In genomic region chr4:120071192-120071795, GRCh38 we compare ENCODE assay signal across 8 cellular contexts. TPM values are rescaled to one million over a fixed set of nuclear protein-coding genes. Genes with fewer than 3 reads are reported as not detected.
DNase-seq lines count a peak whose midpoint lies in the region; ATAC-seq, FAIRE-seq and TF ChIP-seq lines count a peak whose summit lies in the region.

No MANE protein-coding gene starts in this region.

- no peak overlapping the region for H2AFZ ChIP-seq in PC-3 (ENCODE audit: low read length)
- H2AFZ ChIP-seq in K562 (ENCODE audit: low read depth, low read length), result peak overlapping the region; percentile 34; the same call in 1 of the 2 replicates

- intact Hi-C loops in PC-3 (cut with micrococcal nuclease) (loop anchor here (2.0 to 10.0 kb wide), 5 partner anchors 86 to 1181 kb away; no protein-coding TSS in a partner anchor), K562 (cut with micrococcal nuclease) (loop anchor here (1.0 to 10.0 kb wide), 3 partner anchors 1025 to 1656 kb away; no protein-coding TSS in a partner anchor)

- no peaks in the 10 kb centered on the region for H3K9me2 ChIP-seq in PC-3 (replicated peaks; ENCODE audit: low read length)

- H3K27ac ChIP-seq in PC-3 (ENCODE audit: low read length), result no peak overlapping the region
- H3K27ac ChIP-seq in K562 (ENCODE audit: extremely low read depth, low read depth, low read length), result no peak overlapping the region

- H3K9ac ChIP-seq in PC-3 (ENCODE audit: low read length) (no peak overlapping the region), K562 (ENCODE audit: insufficient read depth in 1 of 2, low read depth in 2 of 2, low read length in 2 of 2) (no peak overlapping the region)

- no peaks in the 10 kb centered on the region for H3K27me3 ChIP-seq in PC-3 (ENCODE audit: low read length)
- no peaks in the 10 kb centered on the region for H3K27me3 ChIP-seq in K562 (ENCODE audit: control insufficient read depth in 2 of 2, insufficient read depth in 2 of 2, low read length in 2 of 2)

- no peak for TF ChIP-seq POLR2A in K562 (conservative IDR thresholded peaks at IDR 0.05)

- TF ChIP-seq RAD21 in K562 (CRISPR knock-in tag; conservative IDR thresholded peaks at IDR 0.05 in 1 of 2, IDR thresholded peaks at IDR 0.05 in 1 of 2), result peak; percentile 63 to 64

- ATAC-seq in HG03558 (IDR thresholded peaks at IDR 0.05; ENCODE audit: extremely low read depth, unreplicated experiment) (peak; percentile 13), PC-3 (no peak), K562 (no peak)

- no peak for TF ChIP-seq EP300 in K562 (IDR thresholded peaks at IDR 0.05; ENCODE audit: low read length)

- H3K4me2 ChIP-seq in PC-3 (ENCODE audit: low read length) (no peak overlapping the region), K562 (ENCODE audit: insufficient read depth, low read length) (no peak overlapping the region)

- peak; percentile 73 for TF ChIP-seq CTCF in PC-3 (conservative IDR thresholded peaks at IDR 0.05; ENCODE audit: low read depth, low read length)
- TF ChIP-seq CTCF in K562 (IDR thresholded peaks at IDR 0.05 in 2 of 3, conservative IDR thresholded peaks at IDR 0.05 in 1 of 3; ENCODE audit: insufficient read depth in 2 of 3, low read depth in 1 of 3, low read length in 3 of 3), result peak; percentile 28 to 69 (median 41); a peak in 4 of 6 replicates

- H3K9me3 ChIP-seq in PC-3 (ENCODE audit: low read length), result no peaks in the 10 kb centered on the region
- no peaks in the 10 kb centered on the region for H3K9me3 ChIP-seq in K562 (replicated peaks; ENCODE audit: control insufficient read depth, insufficient read depth, low read depth, low read length)

- in situ Hi-C loops in K562 (cut with MboI), result no loop called here

- H3K4me1 ChIP-seq in PC-3 (ENCODE audit: insufficient read depth, low read length), result peaks cover 18% of the 10 kb centered on the region
- H3K4me1 ChIP-seq in K562 (replicated peaks in 1 of 2; ENCODE audit: control insufficient read depth in 2 of 2, insufficient read depth in 2 of 2, low read length in 2 of 2), result peaks cover 3 to 13% of the 10 kb centered on the region in 2 experiments; a peak in 3 of 5 replicates

- FAIRE-seq in K562 (lab: Jason Lieb, UNC), result peak; percentile 59

- WGBS in K562 (ENCODE audit: insufficient coverage, low coverage, missing lambda C conversion rate), result 28% methylated on average over 11 of the region's 11 CpGs

- H3K36me3 ChIP-seq in PC-3 (ENCODE audit: low read depth, low read length), result no peaks in the 10 kb centered on the region
- no peaks in the 10 kb centered on the region for H3K36me3 ChIP-seq in K562 (ENCODE audit: control insufficient read depth, insufficient read depth, low read length)

- BruUV-seq in PC-3 (replicated peaks; lab: Mats Ljungman, UMichigan) (no TSS peak), K562 (replicated peaks; lab: Mats Ljungman, UMichigan) (no TSS peak)

- H3K9me1 ChIP-seq in K562 (ENCODE audit: control insufficient read depth, insufficient read depth, low read length), result no peaks in the 10 kb centered on the region

- POLR2A ChIA-PET in PC-3 (lab: Charles Lee; ENCODE audit: unreplicated experiment) (no interaction called here), K562 (lab: Yijun Ruan, JAX) (no interaction called here)

- H3K79me2 ChIP-seq in PC-3 (ENCODE audit: low read length) (peaks cover 12% of the 10 kb centered on the region), K562 (ENCODE audit: control insufficient read depth, insufficient read depth, low read length) (peaks cover 31% of the 10 kb centered on the region)

- H4K20me1 ChIP-seq in PC-3 (ENCODE audit: low read length), result no peaks in the 10 kb centered on the region
- no peaks in the 10 kb centered on the region for H4K20me1 ChIP-seq in K562 (replicated peaks; ENCODE audit: control insufficient read depth, insufficient read depth, low read length)

- CTCF ChIA-PET in PC-3 (lab: Charles Lee), result no interaction called here
- CTCF ChIA-PET in K562 (lab: Yijun Ruan, JAX; ENCODE audit: low intra/inter-chr PET ratio), result interaction anchor here (0.7 to 1.3 kb wide), 7 partner anchors 85 to 1656 kb away, joined by 3 to 5 read pairs (median 4); no protein-coding TSS in a partner anchor

- DNase-seq in NCI-H524 (lab: John Stamatoyannopoulos, UW), result peak; percentile 11 to 51
- DNase-seq in NCI-H524 treated with DMSO at 0.1 percent for 48 hours (lab: John Stamatoyannopoulos, UW), result no peak
- peak; percentile 70 for DNase-seq in PC-3
- peak; percentile 19 to 79 (median 30) for DNase-seq in K562 (ENCODE audit: extremely low read depth in 1 of 4, low spot score in 3 of 4)
- peak; percentile 60 for DNase-seq in kidney tubule cell (ENCODE audit: low spot score)
- peak in 5 of 6 experiments; percentile 14 to 45 (median 37) for DNase-seq in stimulated activated naive CD4-positive, alpha-beta T cell (lab: John Stamatoyannopoulos, UW)
- no peak for DNase-seq in foreskin melanocyte

- H3F3A ChIP-seq in PC-3 (ENCODE audit: low read length, unreplicated experiment), result no peaks in the 10 kb centered on the region

- no peak overlapping the region for H3K4me3 ChIP-seq in PC-3 (ENCODE audit: low read length)
- H3K4me3 ChIP-seq in K562, result no peak overlapping the region

TF ChIP-seq in K562, 482 proteins besides CTCF, POLR2A, EP300 and RAD21:
- TF ChIP-seq SMC3 (conservative IDR thresholded peaks at IDR 0.05; ENCODE audit: insufficient read depth, low read depth, low read length), result 0 out of 2 replicates have a peak, but pooled peaks have one; percentile 10
- TF ChIP-seq ZNF586 (CRISPR knock-in tag; conservative IDR thresholded peaks at IDR 0.05), result no peak
TF ChIP-seq in K562: peak in this region for 1.

RNA-seq across cellular contexts. Expression of gene MAD2L1, which starts 4.6 kb away (rescaled TPM):
- 53.9 and 76.6 TPM in 2 replicates for total RNA-seq in PC-3 (2014; rRNA removed)
- total RNA-seq in K562 (2011; cell fraction: chromatin; rRNA removed; ENCODE audit: low replicate concordance), result 24.4 and 36.0 TPM in 2 replicates
- 30.1 and 33.0 TPM in 2 replicates for total RNA-seq in K562 (2011; cell fraction: nucleolus; rRNA removed)
- 34.8 and 42.7 TPM in 2 replicates for total RNA-seq in K562 (2011; cell fraction: nucleoplasm; rRNA removed)
- total RNA-seq in K562 (2014; rRNA removed), result 112 and 129 TPM in 2 replicates
- 164 and 178 TPM in 2 replicates for total RNA-seq in K562 (2014; rRNA removed; fragmentation: Illumina TruSeq; extraction: Trizol)
- total RNA-seq in K562 (2015; rRNA removed; fragmentation: Illumina TruSeq; extraction: Trizol), result 110 and 115 TPM in 2 replicates
- total RNA-seq in K562 (2021), result 98.5 and 103 TPM in 2 replicates
- polyA plus RNA-seq in K562 (2011; rRNA removed), result 161 and 193 TPM in 2 replicates
- 73.3 and 97.3 TPM in 2 replicates for polyA plus RNA-seq in K562 (2011; cell fraction: cytosol; rRNA removed)
- polyA plus RNA-seq in K562 (2011; cell fraction: nucleus; rRNA removed), result 75.5 and 111 TPM in 2 replicates
- polyA plus RNA-seq in K562 (2012), result 91.8 and 167 TPM in 2 replicates
- polyA plus RNA-seq in K562 (2014; fragmentation: Illumina TruSeq; extraction: Trizol), result 75.0 and 84.4 TPM in 2 replicates
- 100 to 1,000 TPM; 395 to 494 TPM for polyA plus RNA-seq in K562 (2014; fragmentation: Nextera tagmentation; extraction: Ambion mirVana)
- polyA plus RNA-seq in K562 (2014; rRNA removed), result 78.9 and 103 TPM in 2 replicates
- polyA minus RNA-seq in K562 (2011; rRNA and poly(A)+ RNA removed), result 66.8 and 77.7 TPM in 2 replicates
- 33.4 and 59.5 TPM in 2 replicates for polyA minus RNA-seq in K562 (2011; cell fraction: cytosol; rRNA and poly(A)+ RNA removed)
- 38.8 and 63.4 TPM in 2 replicates for polyA minus RNA-seq in K562 (2011; cell fraction: nucleus; rRNA and poly(A)+ RNA removed)

Comparison
In these comparisons a context has a peak if more than half of its experiments do, and no peak if none do; other contexts are left out.
1. DNase-seq: peak in NCI-H524 (2 of 2), PC-3 (single experiment), K562 (4 of 4), kidney tubule cell (single experiment) and stimulated activated naive CD4-positive, alpha-beta T cell (5 of 6); none in NCI-H524 treated with DMSO at 0.1 percent for 48 hours (single experiment) and foreskin melanocyte (single experiment).